In genomic region chr15:55977225-55977624, GRCh38 we compare ENCODE assay signal across 32 cellular contexts.
"Had no signal": no experiment of that assay in that cellular context is flagged by ENCODE, and none has a peak within 500 bp of the region (broad histone marks: within the 10 kb centered on the region; RNA-seq: fewer than 3 reads in every experiment).

No MANE protein-coding gene starts in this region.

- H3K4me3 ChIP-seq: PC-9 had no signal

- H3K4me2 ChIP-seq: PC-9 had no signal

- FAIRE-seq: RCC 7860 had no signal

- DNase-seq: activated B cell treated with CpG ODN at 0.5 μM for 24 hours; activated CD4-positive, alpha-beta memory T cell treated with anti-CD3 and anti-CD28 coated beads for 36 hours; activated CD4-positive, alpha-beta T cell treated with anti-CD3 and anti-CD28 coated beads for 4 hours; activated CD4-positive, alpha-beta T cell treated with anti-CD3 and anti-CD28 coated beads, Interleukin-2, amount 50 U/mL, for 1 hour; activated CD4-positive, CD25-positive, alpha-beta regulatory T cell treated with anti-CD3 and anti-CD28 coated beads, Interleukin-2, amount 50 U/mL, for 72 hours; activated CD8-positive, alpha-beta memory T cell treated with anti-CD3 and anti-CD28 coated beads, Interleukin-2, amount 50 U/mL, for 4 hours; activated gamma-delta T cell treated with Interleukin-2 at 50 U/mL for 16 hours; activated naive CD4-positive, alpha-beta T cell treated with anti-CD3 and anti-CD28 coated beads for 36 hours; activated T-cell treated with anti-CD3 and anti-CD28 coated beads for 4 hours; activated T-cell treated with anti-CD3 and anti-CD28 coated beads, Interleukin-2, amount 50 U/mL, for 4 hours; anterior cingulate cortex; central memory CD4-positive, alpha-beta T cell; MV-4-11; NCI-H1092; NCI-H1436 treated with DMSO at 0.1 percent for 48 hours; NCI-H1694 treated with DMSO at 0.1 percent for 48 hours; NCI-H2029; NCI-H2171; NCI-H446 treated with DMSO at 0.1 percent for 48 hours; NCI-H524; NCI-H69; NK-92 treated with Interleukin-12 subunit alpha and Interleukin-12 subunit beta, amount 100 ng/mL, for 24 hours; PC-9; Right ventricle myocardium superior; SW 1271; T-helper 1 cell; T-helper 2 cell; T-helper 9 cell had no signal

- H3K27ac ChIP-seq: PC-9, RWPE1, VCaP had no signal

- ATAC-seq: activated naive CD4-positive, alpha-beta T cell treated with anti-CD3 and anti-CD28 coated beads, Interleukin-2, amount 50 U/mL, for 72 hours; activated T-cell treated with anti-CD3 and anti-CD28 coated beads, Interleukin-2, amount 50 U/mL, for 4 hours had no signal
